Comparison of ENCODE assay signal across 20 cellular contexts in genomic region chr5:37603072-37603471, GRCh38.
A peak's percentile ranks its signal among the peaks of the same experiment; 100 is the strongest.
DNase-seq lines count a peak whose midpoint lies in the region; ATAC-seq, FAIRE-seq and TF ChIP-seq lines count a peak whose summit lies in the region.
"Had no signal": no experiment of that assay in that cellular context is flagged by ENCODE, and none has a peak within 500 bp of the region (broad histone marks: within the 10 kb centered on the region; RNA-seq: fewer than 3 reads in every experiment).

No MANE protein-coding gene starts in this region.

- TF ChIP-seq CTCF in psoas muscle (IDR thresholded peaks at IDR 0.05): no peak
- TF ChIP-seq CTCF in omental fat pad (IDR thresholded peaks at IDR 0.05): no peak

- FAIRE-seq in H54 (lab: Jason Lieb, UNC) (peak; percentile 61), RCC 7860 (lab: Jason Lieb, UNC) (peak; percentile 8)
- FAIRE-seq: GM12891, GM19239 had no signal

- H3K36me3 ChIP-seq in psoas muscle (ENCODE audit: insufficient read depth in 1 of 2, low read depth in 1 of 2): peaks cover 0 to 9% of the 10 kb centered on the region in 2 donors
- H3K36me3 ChIP-seq: BE2C had no signal

- peaks cover 10% of the 10 kb centered on the region for H3K9me3 ChIP-seq in psoas muscle
- H3K9me3 ChIP-seq: BE2C had no signal

- DNase-seq in H54 (ENCODE audit: insufficient read length, low spot score) (no peak), RCC 7860 (ENCODE audit: low spot score) (no peak), psoas muscle (no peak), omental fat pad (ENCODE audit: low spot score) (no peak)
- DNase-seq: ACHN; BE2C; CD4-positive, CD25-positive, alpha-beta regulatory T cell; CD8-positive, alpha-beta memory T cell; COR-L47; DMS 273 treated with DMSO at 0.1 percent for 48 hours; DMS53; DND-41; EL; GM23248 had no signal

- H3K4me3 ChIP-seq in psoas muscle: peak overlapping the region; percentile 2
- H3K4me3 ChIP-seq: GM23248 had no signal

- peaks cover 8% of the 10 kb centered on the region for H3K4me1 ChIP-seq in psoas muscle
- H3K4me1 ChIP-seq: BE2C had no signal

- H3K27ac ChIP-seq in psoas muscle: peak overlapping the region; percentile 47
- H3K27ac ChIP-seq: GM23248, HL-60 had no signal

- H3K27me3 ChIP-seq in psoas muscle (ENCODE audit: insufficient read depth in 3 of 3, low read length in 2 of 3): no peaks in the 10 kb centered on the region
- H3K27me3 ChIP-seq: BE2C had no signal

- WGBS in psoas muscle, 3 donors: 54 to 64% (median 61%) methylated on average over 1 of the region's 1 CpG

- ATAC-seq in psoas muscle (peak; percentile 80 to 95 (median 92)), HG02571 (IDR thresholded peaks at IDR 0.05; ENCODE audit: unreplicated experiment) (no peak), HG03442 (IDR thresholded peaks at IDR 0.05; ENCODE audit: unreplicated experiment) (no peak), omental fat pad (ENCODE audit: low FRiP score) (no peak)
- ATAC-seq: HCT116 had no signal

- TF ChIP-seq POLR2A in H54 (IDR thresholded peaks at IDR 0.05; ENCODE audit: low read depth, low read length): no peak

- intact Hi-C loops in psoas muscle (cut with DNase I): loop anchor here in 1 of 2 donors (10.0 kb wide), 1 partner anchor 62 kb away; no protein-coding TSS in a partner anchor

Comparison
In these comparisons a context has a peak if more than half of its experiments do, and no peak if none do; other contexts are left out.
1. ATAC-seq: peak in psoas muscle (4 of 4); none in HG02571 (single experiment), HG03442 (single experiment) and omental fat pad (single experiment).